Comparison of ENCODE assay signal across 23 cellular contexts in genomic region chr22:39206491-39206890, GRCh38. TPM values are rescaled to one million over a fixed set of nuclear protein-coding genes. Genes with fewer than 3 reads are reported as not detected.
DNase-seq lines count a peak whose midpoint lies in the region; ATAC-seq and TF ChIP-seq lines count a peak whose summit lies in the region.
"Had no signal": no experiment of that assay in that cellular context is flagged by ENCODE, and none has a peak within 500 bp of the region (broad histone marks: within the 10 kb centered on the region; RNA-seq: fewer than 3 reads in every experiment).

No MANE protein-coding gene starts in this region.

- H3K9me3 ChIP-seq in mesenchymal stem cell (ENCODE audit: control insufficient read depth, low read length) = no peaks in the 10 kb centered on the region
- no peaks in the 10 kb centered on the region for H3K9me3 ChIP-seq in aorta (ENCODE audit: control insufficient read depth, low read length)
- H3K9me3 ChIP-seq: BLaER1, testis, vagina had no signal

- H3K18ac ChIP-seq in mesenchymal stem cell (ENCODE audit: low read depth in 1 of 2, low read length in 2 of 2) = no peak overlapping the region

- no peak overlapping the region for H2BK15ac ChIP-seq in mesenchymal stem cell (ENCODE audit: low read depth, poor library complexity, severe bottlenecking)

- no peaks in the 10 kb centered on the region for H3K9me3 Mint-ChIP-seq in natural killer cell
- H3K9me3 Mint-ChIP-seq in natural killer cell treated with Interleukin-12 subunit alpha and Interleukin-12 subunit beta and Interleukin-15 and Interleukin-18, amount 100 ng/mL, for 72 hours = no peaks in the 10 kb centered on the region
- no peaks in the 10 kb centered on the region for H3K9me3 Mint-ChIP-seq in central memory CD8-positive, alpha-beta T cell

- H3K4me1 ChIP-seq in mesenchymal stem cell (ENCODE audit: control insufficient read depth, insufficient read depth, low read depth, low read length) = peaks cover 36% of the 10 kb centered on the region
- no peaks in the 10 kb centered on the region for H3K4me1 ChIP-seq in aorta (ENCODE audit: control insufficient read depth in 1 of 2, insufficient read depth in 2 of 2, low read length in 2 of 2)
- H3K4me1 ChIP-seq: testis had no signal

- H3K4me3 Mint-ChIP-seq in natural killer cell = peak overlapping the region; percentile 4
- H3K4me3 Mint-ChIP-seq in natural killer cell treated with Interleukin-12 subunit alpha and Interleukin-12 subunit beta and Interleukin-15 and Interleukin-18, amount 100 ng/mL, for 72 hours = no peak overlapping the region
- H3K4me3 Mint-ChIP-seq in central memory CD8-positive, alpha-beta T cell = peak overlapping the region; percentile 76

- no peak overlapping the region for H3K4me2 ChIP-seq in mesenchymal stem cell (ENCODE audit: low read length, poor library complexity, severe bottlenecking)

- no peaks in the 10 kb centered on the region for H3K36me3 Mint-ChIP-seq in natural killer cell
- no peaks in the 10 kb centered on the region for H3K36me3 Mint-ChIP-seq in natural killer cell treated with Interleukin-12 subunit alpha and Interleukin-12 subunit beta and Interleukin-15 and Interleukin-18, amount 100 ng/mL, for 72 hours
- peaks cover 14% of the 10 kb centered on the region for H3K36me3 Mint-ChIP-seq in central memory CD8-positive, alpha-beta T cell (ENCODE audit: insufficient read depth)

- no peak overlapping the region for H3K9ac ChIP-seq in mesenchymal stem cell (ENCODE audit: low read length)
- H3K9ac ChIP-seq: BLaER1 had no signal

- no peaks in the 10 kb centered on the region for H3K79me1 ChIP-seq in mesenchymal stem cell (replicated peaks; ENCODE audit: low read length, poor library complexity, severe bottlenecking)

- no peak overlapping the region for H2BK12ac ChIP-seq in mesenchymal stem cell (ENCODE audit: low read length in 2 of 2)

- WGBS in mesenchymal stem cell = 98% methylated on average over 7 of the region's 7 CpGs
- 93 to 94% methylated on average over 7 of the region's 7 CpGs for WGBS in aorta, 2 donors

- H2AFZ ChIP-seq in mesenchymal stem cell (ENCODE audit: low read depth, low read length) = no peak overlapping the region
- H2AFZ ChIP-seq: PC-9 had no signal

- H3K23ac ChIP-seq in mesenchymal stem cell (ENCODE audit: low read length in 2 of 2) = no peak overlapping the region

- peaks cover 0 to 12% of the 10 kb centered on the region in 2 donors for H3K27me3 Mint-ChIP-seq in natural killer cell (ENCODE audit: low read depth in 2 of 2)
- H3K27me3 Mint-ChIP-seq in natural killer cell treated with Interleukin-12 subunit alpha and Interleukin-12 subunit beta and Interleukin-15 and Interleukin-18, amount 100 ng/mL, for 72 hours = peaks cover 7 to 24% of the 10 kb centered on the region in 2 donors
- H3K27me3 Mint-ChIP-seq in central memory CD8-positive, alpha-beta T cell = no peaks in the 10 kb centered on the region

- H3K14ac ChIP-seq in mesenchymal stem cell (ENCODE audit: low read length in 2 of 2) = no peak overlapping the region

- intact Hi-C loops in natural killer cell (cut with micrococcal nuclease) (loop anchor here (5.0 kb wide), 2 partner anchors 34 to 41 kb away; no protein-coding TSS in a partner anchor), aorta (cut with DNase I) (no loop called here)

- peak overlapping the region in 1 of 2 donors; percentile 91 for H3K27ac Mint-ChIP-seq in natural killer cell
- peak overlapping the region in 1 of 2 donors; percentile 21 for H3K27ac Mint-ChIP-seq in natural killer cell treated with Interleukin-12 subunit alpha and Interleukin-12 subunit beta and Interleukin-15 and Interleukin-18, amount 100 ng/mL, for 72 hours
- peak overlapping the region; percentile 70 for H3K27ac Mint-ChIP-seq in central memory CD8-positive, alpha-beta T cell (ENCODE audit: low read depth)

- H3K4me3 ChIP-seq in mesenchymal stem cell (ENCODE audit: insufficient read depth in 1 of 2, low read depth in 1 of 2, low read length in 2 of 2) (no peak overlapping the region), aorta (ENCODE audit: low read length in 2 of 2) (no peak overlapping the region)
- H3K4me3 ChIP-seq: BLaER1, PC-9, testis, vagina had no signal

- H3K4ac ChIP-seq in mesenchymal stem cell (ENCODE audit: low read depth in 1 of 2, low read length in 2 of 2) = no peak overlapping the region

- ATAC-seq in natural killer cell = no peak
- ATAC-seq in natural killer cell treated with Interleukin-12 subunit alpha and Interleukin-12 subunit beta and Interleukin-15 and Interleukin-18, amount 100 ng/mL, for 72 hours = no peak
- no peak for ATAC-seq in central memory CD8-positive, alpha-beta T cell (replicated peaks; ENCODE audit: extremely low read depth, poor library complexity, severe bottlenecking)
- ATAC-seq in aorta (ENCODE audit: low FRiP score) = no peak
- no peak for ATAC-seq in HG02852 (IDR thresholded peaks at IDR 0.05; ENCODE audit: unreplicated experiment)

- peaks cover 0 to 10% of the 10 kb centered on the region in 2 experiments for H3K27me3 ChIP-seq in mesenchymal stem cell (ENCODE audit: control insufficient read depth in 1 of 2, insufficient read depth in 1 of 2, low read length in 2 of 2)
- no peaks in the 10 kb centered on the region for H3K27me3 ChIP-seq in aorta (ENCODE audit: control insufficient read depth in 1 of 2, insufficient read depth in 2 of 2, low read length in 1 of 2)
- H3K27me3 ChIP-seq: BLaER1, testis, vagina had no signal

- H2BK120ac ChIP-seq in mesenchymal stem cell (ENCODE audit: low read depth, low read length) = no peak overlapping the region

- no peak for TF ChIP-seq CTCF in natural killer cell (IDR thresholded peaks at IDR 0.05)

- no peak overlapping the region for H2BK5ac ChIP-seq in mesenchymal stem cell (ENCODE audit: low read depth, low read length, poor library complexity, severe bottlenecking)

- no peak overlapping the region for H4K8ac ChIP-seq in mesenchymal stem cell (ENCODE audit: low read length)

- DNase-seq in natural killer cell (no peak), mesenchymal stem cell (no peak), aorta (peak; percentile 35 to 45), NCI-H1417 treated with DMSO at 0.1 percent for 48 hours (lab: John Stamatoyannopoulos, UW) (no peak), inferior parietal cortex (ENCODE audit: extremely low spot score) (no peak)
- DNase-seq in natural killer cell treated with Interleukin-12 subunit alpha and Interleukin-12 subunit beta and Interleukin-15 and Interleukin-18, amount 100 ng/mL, for 72 hours (ENCODE audit: low spot score) = no peak
- no peak for DNase-seq in central memory CD8-positive, alpha-beta T cell (ENCODE audit: low spot score in 2 of 2)
- DNase-seq: ACHN; activated CD4-positive, alpha-beta T cell treated with anti-CD3 and anti-CD28 coated beads for 4 hours; activated naive CD4-positive, alpha-beta T cell treated with anti-CD3 and anti-CD28 coated beads, Interleukin-2, amount 50 U/mL, for 16 hours; anterior cingulate cortex; COR-L47; GOT3; NCI-H1694; NCI-H524; NK-92 treated with Interleukin-12 subunit alpha and Interleukin-12 subunit beta, amount 100 ng/mL, for 24 hours; small intestine; stimulated activated CD4-positive, alpha-beta T cell treated with anti-CD3 and anti-CD28 coated beads, Interleukin-2, amount 100 ng/mL, for 24 hours; testis had no signal

- peaks cover 7 to 42% of the 10 kb centered on the region in 2 donors for H3K4me1 Mint-ChIP-seq in natural killer cell
- peaks cover 22 to 25% of the 10 kb centered on the region in 2 donors for H3K4me1 Mint-ChIP-seq in natural killer cell treated with Interleukin-12 subunit alpha and Interleukin-12 subunit beta and Interleukin-15 and Interleukin-18, amount 100 ng/mL, for 72 hours (ENCODE audit: low read depth in 2 of 2)
- peaks cover 56% of the 10 kb centered on the region for H3K4me1 Mint-ChIP-seq in central memory CD8-positive, alpha-beta T cell

- H3K36me3 ChIP-seq in mesenchymal stem cell (ENCODE audit: control insufficient read depth in 1 of 2, insufficient read depth in 2 of 2, low read depth in 1 of 2, low read length in 2 of 2) = no peaks in the 10 kb centered on the region
- no peaks in the 10 kb centered on the region for H3K36me3 ChIP-seq in aorta (ENCODE audit: control insufficient read depth in 1 of 2, insufficient read depth in 2 of 2, low read length in 1 of 2)
- H3K36me3 ChIP-seq: BLaER1, vagina had no signal

- no peak overlapping the region for H4K91ac ChIP-seq in mesenchymal stem cell (ENCODE audit: low read length)

- H3K27ac ChIP-seq in mesenchymal stem cell (ENCODE audit: low read length, poor library complexity, severe bottlenecking) (peak overlapping the region; percentile 36), aorta (ENCODE audit: low read depth in 1 of 2, low read length in 2 of 2) (no peak overlapping the region)
- H3K27ac ChIP-seq: BLaER1, testis, vagina had no signal

- H2AK5ac ChIP-seq in mesenchymal stem cell (ENCODE audit: low read length, severe bottlenecking) = peak overlapping the region; percentile 97

RNA-seq across cellular contexts. Expression of gene PDGFB, which starts 38.3 kb away (rescaled TPM):
- total RNA-seq in natural killer cell (1 to 10 TPM in 1 of 3 donors, under 1 TPM in 2; 0.28 to 1.2 (median 0.31) TPM), aorta (10 to 100 TPM in 1 of 2 donors, 1 to 10 TPM in 1; 6.7 to 20.7 TPM)
- not detected for total RNA-seq in natural killer cell treated with Interleukin-12 subunit alpha and Interleukin-12 subunit beta and Interleukin-15 and Interleukin-18, amount 100 ng/mL, for 72 hours
- 3.4 TPM for polyA plus RNA-seq in mesenchymal stem cell (2013, experiment 1 of 2)
- polyA plus RNA-seq in mesenchymal stem cell (2013, experiment 2 of 2) = 3.6 TPM
- polyA plus RNA-seq in aorta = 1 to 10 TPM in 1 of 2 donors, under 1 TPM in 1; 0.97 to 1.9 TPM

RNA-seq across cellular contexts. Expression of gene CBX7, which starts 54.0 kb away (rescaled TPM):
- total RNA-seq in natural killer cell = 10 to 100 TPM; 49.6 to 52.9 (median 50.0) TPM
- 10 to 100 TPM in 1 of 2 donors, 1 to 10 TPM in 1; 4.9 to 11.1 TPM for total RNA-seq in natural killer cell treated with Interleukin-12 subunit alpha and Interleukin-12 subunit beta and Interleukin-15 and Interleukin-18, amount 100 ng/mL, for 72 hours
- polyA plus RNA-seq in mesenchymal stem cell (2013, experiment 1 of 2) = 2.0 TPM
- polyA plus RNA-seq in mesenchymal stem cell (2013, experiment 2 of 2) = 1.6 TPM
- 10 to 100 TPM; 90.5 to 93.4 TPM for total RNA-seq in aorta
- 100 to 1,000 TPM in 1 of 2 donors, 10 to 100 TPM in 1; 74.8 to 110 TPM for polyA plus RNA-seq in aorta

Comparison
In these comparisons a context has a peak if more than half of its experiments do, and no peak if none do; other contexts are left out.
1. RNA of gene CBX7, which starts 54.0 kb away (total RNA-seq): 90.5 to 93.4 TPM in aorta and 49.6 to 52.9 TPM in natural killer cell; 4.9 to 11.1 TPM in natural killer cell treated with Interleukin-12 subunit alpha and Interleukin-12 subunit beta and Interleukin-15 and Interleukin-18, amount 100 ng/mL, for 72 hours; every median in the first group is over 4 times any median in the second.
2. DNase-seq: peak in aorta (2 of 2); none in natural killer cell (single experiment), natural killer cell treated with Interleukin-12 subunit alpha and Interleukin-12 subunit beta and Interleukin-15 and Interleukin-18, amount 100 ng/mL, for 72 hours (single experiment), central memory CD8-positive, alpha-beta T cell (0 of 2), mesenchymal stem cell (single experiment), NCI-H1417 treated with DMSO at 0.1 percent for 48 hours (single experiment) and inferior parietal cortex (single experiment).